11 cellular contexts compared by ENCODE assay signal in genomic region chr6:36364061-36364635, GRCh38. TPM values are rescaled to one million over a fixed set of nuclear protein-coding genes. Genes with fewer than 3 reads are reported as not detected.
DNase-seq lines count a peak whose midpoint lies in the region; ATAC-seq, FAIRE-seq and TF ChIP-seq lines count a peak whose summit lies in the region.
"Not testable (repeated sequence)": the region's sequence is repeated elsewhere in the genome, so short reads cannot be mapped to it uniquely, and the experiment has no call there.
"Had no signal": no experiment of that assay in that cellular context is flagged by ENCODE, and none has a peak within 500 bp of the region (broad histone marks: within the 10 kb centered on the region; RNA-seq: fewer than 3 reads in every experiment).

No MANE protein-coding gene starts in this region.

- WGBS in testis, 2 donors = 55 to 81% methylated on average over 11 to 34 of the region's 34 CpGs

- not testable (repeated sequence) for FAIRE-seq in kidney (lab: Jason Lieb, UNC)

- H3K4me3 Mint-ChIP-seq in dendritic cell treated with granulocyte-macrophage colony-stimulating factor and Interleukin-4, amounts not matched to agents 40 ng/mL and 50 ng/mL, for 4 days; stimulated activated memory B cell treated with anti-CD40 and anti-IgM and Interleukin-4, amounts not matched to agents 10 μg/mL and 1 μg/mL and 100 μg/mL, for 72 hours: not testable (repeated sequence)

- H3K27ac Mint-ChIP-seq in dendritic cell treated with granulocyte-macrophage colony-stimulating factor and Interleukin-4, amounts not matched to agents 40 ng/mL and 50 ng/mL, for 4 days = peak overlapping the region; percentile 59
- peak overlapping the region; percentile 87 for H3K27ac Mint-ChIP-seq in stimulated activated memory B cell treated with anti-CD40 and anti-IgM and Interleukin-4, amounts not matched to agents 10 μg/mL and 1 μg/mL and 100 μg/mL, for 72 hours

- H3K4me3 ChIP-seq in OCI-LY3 (ENCODE audit: low read length); kidney (ENCODE audit: low read length in 2 of 2): not testable (repeated sequence)
- H3K4me3 ChIP-seq in testis = peak overlapping the region; percentile 7 to 15

- H3K9me3 ChIP-seq in OCI-LY3 (ENCODE audit: insufficient read depth, low read length); kidney (ENCODE audit: control insufficient read depth in 1 of 2, low read length in 2 of 2); testis: not testable (repeated sequence)

- DNase-seq in kidney (peak; percentile 62), posterior vena cava (ENCODE audit: low spot score) (peak; percentile 68)
- DNase-seq in testis = not testable (repeated sequence)

- not testable (repeated sequence) for H3K9me3 Mint-ChIP-seq in dendritic cell treated with granulocyte-macrophage colony-stimulating factor and Interleukin-4, amounts not matched to agents 40 ng/mL and 50 ng/mL, for 4 days; stimulated activated memory B cell treated with anti-CD40 and anti-IgM and Interleukin-4, amounts not matched to agents 10 μg/mL and 1 μg/mL and 100 μg/mL, for 72 hours

- H3K4me2 ChIP-seq in OCI-LY3 (ENCODE audit: low read length) = peak overlapping the region; percentile 72; the same call in 1 of the 2 replicates

- H3K36me3 Mint-ChIP-seq in dendritic cell treated with granulocyte-macrophage colony-stimulating factor and Interleukin-4, amounts not matched to agents 40 ng/mL and 50 ng/mL, for 4 days (ENCODE audit: low read depth); stimulated activated memory B cell treated with anti-CD40 and anti-IgM and Interleukin-4, amounts not matched to agents 10 μg/mL and 1 μg/mL and 100 μg/mL, for 72 hours: not testable (repeated sequence)

- H3K79me2 ChIP-seq in OCI-LY3 (ENCODE audit: low read length) = not testable (repeated sequence)

- not testable (repeated sequence) for H2AFZ ChIP-seq in OCI-LY3 (ENCODE audit: low read depth, low read length)

- H3K27me3 ChIP-seq in OCI-LY3 (ENCODE audit: low read depth, low read length); testis: not testable (repeated sequence)

- not testable (repeated sequence) for H3K27me3 Mint-ChIP-seq in dendritic cell treated with granulocyte-macrophage colony-stimulating factor and Interleukin-4, amounts not matched to agents 40 ng/mL and 50 ng/mL, for 4 days; stimulated activated memory B cell treated with anti-CD40 and anti-IgM and Interleukin-4, amounts not matched to agents 10 μg/mL and 1 μg/mL and 100 μg/mL, for 72 hours

- H4K20me1 ChIP-seq in OCI-LY3 (ENCODE audit: insufficient read depth, low read length) = not testable (repeated sequence)

- H3K4me1 ChIP-seq in OCI-LY3 (ENCODE audit: low read length) (peaks cover 37% of the 10 kb centered on the region), testis (peaks cover 18% of the 10 kb centered on the region)
- H3K4me1 ChIP-seq in kidney (ENCODE audit: control insufficient read depth in 1 of 2, insufficient read depth in 1 of 2, low read depth in 1 of 2, low read length in 2 of 2) = not testable (repeated sequence)

- H3K4me1 Mint-ChIP-seq in dendritic cell treated with granulocyte-macrophage colony-stimulating factor and Interleukin-4, amounts not matched to agents 40 ng/mL and 50 ng/mL, for 4 days (ENCODE audit: low read depth) = peaks cover 52% of the 10 kb centered on the region
- H3K4me1 Mint-ChIP-seq in stimulated activated memory B cell treated with anti-CD40 and anti-IgM and Interleukin-4, amounts not matched to agents 10 μg/mL and 1 μg/mL and 100 μg/mL, for 72 hours = peaks cover 44% of the 10 kb centered on the region

- not testable (repeated sequence) for TF ChIP-seq POLR2A in testis (IDR thresholded peaks at IDR 0.05)

- intact Hi-C loops in dendritic cell treated with granulocyte-macrophage colony-stimulating factor and Interleukin-4, amounts not matched to agents 40 ng/mL and 50 ng/mL, for 4 days (cut with micrococcal nuclease) = loop anchor here (5.0 to 10.0 kb wide), 2 partner anchors 242 to 329 kb away; no protein-coding TSS in a partner anchor
- intact Hi-C loops in kidney (cut with DNase I); testis (cut with DNase I; ENCODE audit: low total_unique reads): not testable (repeated sequence)
- intact Hi-C loops in posterior vena cava (cut with DNase I) = loop anchor here in 1 of 2 donors (10.0 kb wide), 2 partner anchors 59 to 239 kb away; no protein-coding TSS in a partner anchor

- not testable (repeated sequence) for TF ChIP-seq CTCF in OCI-LY3 (IDR thresholded peaks at IDR 0.05; ENCODE audit: low read depth, low read length); kidney (IDR thresholded peaks at IDR 0.05; ENCODE audit: borderline replicate concordance, extremely low read depth, insufficient read depth); testis (IDR thresholded peaks at IDR 0.05)

- not testable (repeated sequence) for H3K36me3 ChIP-seq in OCI-LY3 (replicated peaks; ENCODE audit: low read depth, low read length); kidney (ENCODE audit: control insufficient read depth in 1 of 2, insufficient read depth in 2 of 2, low read length in 2 of 2); testis (ENCODE audit: low read depth, missing control alignments)

- not testable (repeated sequence) for ATAC-seq in stimulated activated memory B cell treated with anti-CD40 and anti-IgM and Interleukin-4, amounts not matched to agents 10 μg/mL and 1 μg/mL and 100 μg/mL, for 72 hours

- H3K27ac ChIP-seq in OCI-LY3 (ENCODE audit: low read length); kidney (ENCODE audit: low read depth in 2 of 2, low read length in 2 of 2); testis: not testable (repeated sequence)

- H3K9ac ChIP-seq in OCI-LY3 (ENCODE audit: low read length); kidney (ENCODE audit: low read length in 2 of 2): not testable (repeated sequence)

RNA-seq across cellular contexts. Expression of gene ETV7, which starts 23.3 kb away (rescaled TPM):
- 4.6 TPM for total RNA-seq in kidney
- 0.99 TPM for polyA plus RNA-seq in kidney (ENCODE audit: insufficient read depth, low read depth, low replicate concordance)
- total RNA-seq in posterior vena cava = under 1 TPM in 1 of 2 donors, not detected in 1; 0.57 TPM
- 1 to 10 TPM in 1 of 2 donors, under 1 TPM in 1; 0.68 to 1.3 TPM for total RNA-seq in testis
- polyA plus RNA-seq in testis (ENCODE audit: insufficient read depth, low read depth, low replicate concordance) = 2.2 TPM

RNA-seq across cellular contexts. Expression of gene BNIP5, which starts 27.5 kb away (rescaled TPM):
- total RNA-seq in kidney = 0.44 TPM
- not detected for polyA plus RNA-seq in kidney (ENCODE audit: insufficient read depth, low read depth, low replicate concordance)
- total RNA-seq in posterior vena cava = not detected
- total RNA-seq in testis = under 1 TPM; 0.68 to 0.87 TPM
- 0.96 TPM for polyA plus RNA-seq in testis (ENCODE audit: insufficient read depth, low read depth, low replicate concordance)
- total RNA-seq: A673; CD4-positive, alpha-beta T cell; CD8-positive, alpha-beta T cell had no signal
- polyA plus RNA-seq: AG04450, BJ had no signal
